In genomic region chr1:220880726-220881506, GRCh38 we compare ENCODE assay signal across 8 cellular contexts. TPM values are rescaled to one million over a fixed set of nuclear protein-coding genes. Genes with fewer than 3 reads are reported as not detected.
DNase-seq lines count a peak whose midpoint lies in the region; ATAC-seq, FAIRE-seq and TF ChIP-seq lines count a peak whose summit lies in the region.

No MANE protein-coding gene starts in this region.

- no peak for TF ChIP-seq POLR2A in GM12878 (IDR thresholded peaks at IDR 0.05; ENCODE audit: low read depth, low read length)

- H3K36me3 ChIP-seq in BJ (ENCODE audit: control insufficient read depth, insufficient read depth, low read length) (peaks cover 12% of the 10 kb centered on the region), GM12878 (ENCODE audit: control insufficient read depth in 2 of 2, insufficient read depth in 2 of 2, low read length in 1 of 2) (no peaks in the 10 kb centered on the region)

- peak overlapping the region in 1 of 2 donors; percentile 84 for H3K27ac Mint-ChIP-seq in stimulated activated naive CD8-positive, alpha-beta T cell treated with anti-CD3 and anti-CD28 coated beads, Interleukin-15, amount 100 ng/mL, for 72 hours

- no peak for TF ChIP-seq EP300 in GM12878 (IDR thresholded peaks at IDR 0.05; ENCODE audit: borderline replicate concordance in 1 of 2, control insufficient read depth in 1 of 2, low read depth in 2 of 2, low read length in 2 of 2)

- TF ChIP-seq CTCF in BJ (IDR thresholded peaks at IDR 0.05; ENCODE audit: insufficient read depth, low read depth, low read length) (no peak), GM12878 (IDR thresholded peaks at IDR 0.05 in 2 of 3, conservative IDR thresholded peaks at IDR 0.05 in 1 of 3; ENCODE audit: control insufficient read depth in 2 of 3, extremely low read depth in 1 of 3, insufficient read depth in 1 of 3, low read depth in 3 of 3, low read length in 3 of 3) (no peak)

- H2AFZ ChIP-seq in GM12878 (ENCODE audit: control insufficient read depth, low read depth, low read length) = no peak overlapping the region

- peak overlapping the region; percentile 91 for H3K4me3 ChIP-seq in BJ (ENCODE audit: low read depth, low read length)
- peak overlapping the region; percentile 32; the same call in 1 of the 2 replicates for H3K4me3 ChIP-seq in GM12878

- H3K9me3 ChIP-seq in GM12878 (replicated peaks; ENCODE audit: control insufficient read depth, insufficient read depth, low read length) = no peaks in the 10 kb centered on the region; the same call in 2 of the 3 replicates

- DNase-seq in BJ (ENCODE audit: low read depth) (no peak), KBM-7 (peak; percentile 82), GM12878 (ENCODE audit: low read depth, low spot score) (no peak), left colon (peak; percentile 63 to 79), NCI-H345 treated with DMSO at 0.1 percent for 48 hours (lab: John Stamatoyannopoulos, UW; ENCODE audit: unreplicated experiment) (no peak), NCI-H2081 treated with DMSO at 0.1 percent for 48 hours (lab: John Stamatoyannopoulos, UW) (no peak)
- no peak for DNase-seq in stimulated activated naive CD8-positive, alpha-beta T cell treated with anti-CD3 and anti-CD28 coated beads, Interleukin-15, amount 100 ng/mL, for 72 hours

- CTCF ChIA-PET in BJ (lab: Yijun Ruan, JAX) = no interaction called here
- CTCF ChIA-PET in GM12878 (lab: Yijun Ruan, JAX) = interaction anchor here (0.9 kb wide), 1 partner anchor 383 kb away, joined by 4 read pairs; no protein-coding TSS in a partner anchor

- H3K27ac ChIP-seq in GM12878 (ENCODE audit: control insufficient read depth, insufficient read depth) = no peak overlapping the region

- FAIRE-seq in GM12878 (lab: Jason Lieb, UNC) = no peak

- H3K9ac ChIP-seq in GM12878 (ENCODE audit: control insufficient read depth, insufficient read depth, low read length) = no peak overlapping the region

- RAD21 ChIA-PET in GM12878 (lab: Charles Lee; ENCODE audit: unreplicated experiment) = interaction anchor here (0.6 kb wide), 1 partner anchor 323 kb away, joined by 3 read pairs; no protein-coding TSS in a partner anchor

- H3K27me3 ChIP-seq in BJ (ENCODE audit: control insufficient read depth, insufficient read depth, low read length) (no peaks in the 10 kb centered on the region), GM12878 (replicated peaks in 1 of 2; ENCODE audit: control insufficient read depth in 2 of 2, insufficient read depth in 2 of 2, low read length in 1 of 2) (peaks cover 0 to 17% of the 10 kb centered on the region in 2 experiments; a peak in 3 of 4 replicates)

- H4K20me1 ChIP-seq in GM12878 (ENCODE audit: control insufficient read depth, insufficient read depth) = no peaks in the 10 kb centered on the region

- TSS peak; percentile 73 for BruUV-seq in GM12878 (replicated peaks; lab: Mats Ljungman, UMichigan)

- H3K4me2 ChIP-seq in GM12878 (ENCODE audit: control insufficient read depth, insufficient read depth) = peak overlapping the region; percentile 65

- H3K27me3 Mint-ChIP-seq in stimulated activated naive CD8-positive, alpha-beta T cell treated with anti-CD3 and anti-CD28 coated beads, Interleukin-15, amount 100 ng/mL, for 72 hours = peaks cover 96% of the 10 kb centered on the region

- H3K4me1 ChIP-seq in GM12878 (ENCODE audit: control insufficient read depth, insufficient read depth, low read length) = peaks cover 15% of the 10 kb centered on the region

- ATAC-seq in GM12878 (peak; percentile 15), left colon (peak; percentile 34), GM18868 (IDR thresholded peaks at IDR 0.05; ENCODE audit: unreplicated experiment) (no peak)
- ATAC-seq in stimulated activated naive CD8-positive, alpha-beta T cell treated with anti-CD3 and anti-CD28 coated beads, Interleukin-15, amount 100 ng/mL, for 72 hours = no peak

- no peaks in the 10 kb centered on the region for H3K79me2 ChIP-seq in GM12878 (ENCODE audit: control insufficient read depth, insufficient read depth, low read length)

- no peaks in the 10 kb centered on the region for H3K9me3 Mint-ChIP-seq in stimulated activated naive CD8-positive, alpha-beta T cell treated with anti-CD3 and anti-CD28 coated beads, Interleukin-15, amount 100 ng/mL, for 72 hours

- 78% methylated on average over 36 of the region's 37 CpGs for WGBS in GM12878 (ENCODE audit: insufficient coverage, insufficient replicate concordance, low lambda C conversion rate, missing lambda C conversion rate)

- SMC1A ChIA-PET in GM12878 (lab: Charles Lee; ENCODE audit: uncharacterized antibody, unreplicated experiment) = no interaction called here

- peaks cover 47% of the 10 kb centered on the region for H3K4me1 Mint-ChIP-seq in stimulated activated naive CD8-positive, alpha-beta T cell treated with anti-CD3 and anti-CD28 coated beads, Interleukin-15, amount 100 ng/mL, for 72 hours

- POLR2A ChIA-PET in BJ (lab: Charles Lee) (no interaction called here), GM12878 (lab: Charles Lee) (interaction anchor here (0.6 kb wide), 1 partner anchor 27 kb away, joined by 5 read pairs; no protein-coding TSS in a partner anchor)

- no peak for TF ChIP-seq RAD21 in GM12878 (IDR thresholded peaks at IDR 0.05; ENCODE audit: insufficient read depth, low read depth, low read length)

- H3K4me3 Mint-ChIP-seq in stimulated activated naive CD8-positive, alpha-beta T cell treated with anti-CD3 and anti-CD28 coated beads, Interleukin-15, amount 100 ng/mL, for 72 hours = peak overlapping the region; percentile 74 to 91

- in situ Hi-C loops in KBM-7 (cut with MboI; ENCODE audit: low pct_unique_long_range_greater_than_20kb, low sequenced_read_pairs) (no loop called here), GM12878 (cut with MboI) (no loop called here)

- intact Hi-C loops in GM12878 (cut with micrococcal nuclease; ENCODE audit: unreplicated experiment) (loop anchor here (1.0 kb wide), 1 partner anchor 14 kb away; no protein-coding TSS in a partner anchor), left colon (cut with DNase I, micrococcal nuclease) (no loop called here)

TF ChIP-seq in GM12878, 131 proteins besides CTCF, POLR2A, EP300 and RAD21 (continues in another document):
- TF ChIP-seq, protein P1, sequence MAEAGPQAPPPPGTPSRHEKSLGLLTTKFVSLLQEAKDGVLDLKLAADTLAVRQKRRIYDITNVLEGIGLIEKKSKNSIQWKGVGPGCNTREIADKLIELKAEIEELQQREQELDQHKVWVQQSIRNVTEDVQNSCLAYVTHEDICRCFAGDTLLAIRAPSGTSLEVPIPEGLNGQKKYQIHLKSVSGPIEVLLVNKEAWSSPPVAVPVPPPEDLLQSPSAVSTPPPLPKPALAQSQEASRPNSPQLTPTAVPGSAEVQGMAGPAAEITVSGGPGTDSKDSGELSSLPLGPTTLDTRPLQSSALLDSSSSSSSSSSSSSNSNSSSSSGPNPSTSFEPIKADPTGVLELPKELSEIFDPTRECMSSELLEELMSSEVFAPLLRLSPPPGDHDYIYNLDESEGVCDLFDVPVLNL (IDR thresholded peaks at IDR 0.05; ENCODE audit: low read depth, low read length) = no peak
- TF ChIP-seq ZNF384 (IDR thresholded peaks at IDR 0.05; ENCODE audit: borderline replicate concordance, low read depth, low read length) = no peak

RNA-seq across cellular contexts. Expression of gene HLX, which starts 1.7 kb away (rescaled TPM):
- polyA plus RNA-seq in BJ (2011; rRNA removed) (3.3 and 4.2 TPM in 2 replicates), GM12878 (2011; rRNA removed) (0.07 and 0.16 TPM in 2 replicates), GM12878 (2014; fragmentation: Illumina TruSeq; extraction: Trizol) (0.21 and 0.81 TPM in 2 replicates), GM12878 (2014; fragmentation: Nextera tagmentation; extraction: Ambion mirVana) (under 1 TPM; 0.11 to 0.22 TPM), GM12878 (2014; rRNA removed) (1.4 and 2.1 TPM in 2 replicates), GM12878 (2016; fragmentation: Nextera tagmentation; extraction: Ambion mirVana) (1 to 10 TPM in 1 of 2 experiments, under 1 TPM in 1; 0.84 to 1.4 TPM)
- polyA minus RNA-seq in BJ (2011; rRNA and poly(A)+ RNA removed) = 1.9 and 3.6 TPM in 2 replicates
- 3.7 and 3.9 TPM in 2 replicates for total RNA-seq in GM12878 (2013; cell fraction: nucleolus; rRNA removed)
- total RNA-seq in GM12878 (2014; rRNA removed) (1.4 and 1.5 TPM in 2 replicates), GM12878 (2014; rRNA removed; fragmentation: Illumina TruSeq; extraction: Trizol) (0.74 and 1.7 TPM in 2 replicates), GM12878 (2021) (2.3 and 3.0 TPM in 2 replicates), left colon (10 to 100 TPM in 1 of 2 donors, 1 to 10 TPM in 1; 3.1 to 12.3 TPM)
- polyA plus RNA-seq in GM12878 (2011; ENCODE audit: low read depth) = not detected
- polyA plus RNA-seq in GM12878 (2011; cell fraction: cytosol; rRNA removed) = 0.22 and 0.33 TPM in 2 replicates
- polyA plus RNA-seq in GM12878 (2011; cell fraction: nucleus; rRNA removed) = 0.36 and 0.64 TPM in 2 replicates
- 0.13 TPM in 1 of 2 replicates, not detected in the other for polyA plus RNA-seq in GM12878 (2012)
- polyA minus RNA-seq in GM12878 (2011; rRNA and poly(A)+ RNA removed) = 0.26 and 0.95 TPM in 2 replicates
- 0.42 TPM in 1 of 2 replicates, not detected in the other for polyA minus RNA-seq in GM12878 (2011; cell fraction: cytosol; rRNA and poly(A)+ RNA removed)
- polyA minus RNA-seq in GM12878 (2011; cell fraction: nucleus; rRNA and poly(A)+ RNA removed) = 0.24 and 0.86 TPM in 2 replicates

Comparison
In these comparisons a context has a peak if more than half of its experiments do, and no peak if none do; other contexts are left out.
1. DNase-seq: peak in KBM-7 (single experiment) and left colon (2 of 2); none in BJ (single experiment), GM12878 (single experiment), stimulated activated naive CD8-positive, alpha-beta T cell treated with anti-CD3 and anti-CD28 coated beads, Interleukin-15, amount 100 ng/mL, for 72 hours (0 of 2), NCI-H345 treated with DMSO at 0.1 percent for 48 hours (single experiment) and NCI-H2081 treated with DMSO at 0.1 percent for 48 hours (single experiment).
2. ATAC-seq: peak in GM12878 (single experiment) and left colon (single experiment); none in stimulated activated naive CD8-positive, alpha-beta T cell treated with anti-CD3 and anti-CD28 coated beads, Interleukin-15, amount 100 ng/mL, for 72 hours (single experiment) and GM18868 (single experiment).